17 cellular contexts compared by ENCODE assay signal in the genomic region with DNA sequence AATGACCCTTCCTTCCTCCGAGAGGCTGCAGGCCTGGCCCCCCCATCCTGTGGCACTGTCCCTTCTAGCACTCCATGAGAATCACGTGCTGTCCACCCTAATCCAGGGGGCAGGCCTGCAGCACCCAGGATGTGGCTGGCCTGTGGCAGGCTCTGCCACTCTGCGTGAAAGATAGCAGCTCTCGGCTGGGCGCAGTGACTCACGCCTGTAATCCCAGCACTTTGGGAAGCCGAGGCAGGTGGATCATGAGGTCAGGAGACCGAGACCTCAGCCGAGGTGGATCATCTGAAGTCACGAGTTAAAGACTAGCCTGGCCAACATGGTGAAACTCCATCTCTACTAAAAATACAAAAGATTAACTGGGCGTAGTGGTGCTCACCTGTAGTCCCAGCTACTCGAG. TPM values are rescaled to one million over a fixed set of nuclear protein-coding genes. Genes with fewer than 3 reads are reported as not detected.
DNase-seq lines count a peak whose midpoint lies in the region; TF ChIP-seq lines count a peak whose summit lies in the region.
"Had no signal": no experiment of that assay in that cellular context is flagged by ENCODE, and none has a peak within 500 bp of the region (broad histone marks: within the 10 kb centered on the region; RNA-seq: fewer than 3 reads in every experiment).

No MANE protein-coding gene starts in this region.

- no peaks in the 10 kb centered on the region for H3K27me3 ChIP-seq in BLaER1
- H3K27me3 ChIP-seq: BE2C had no signal

- no peak overlapping the region for H3K4me3 ChIP-seq in BLaER1

- H3K4me3 Mint-ChIP-seq in brain: peak overlapping the region in 2 of 5 experiments; percentile 31 to 64
- peak overlapping the region; percentile 44 for H3K4me3 Mint-ChIP-seq in neural crest cell
- H3K4me3 Mint-ChIP-seq: CD4-positive, alpha-beta memory T cell had no signal

- peaks cover 99% of the 10 kb centered on the region for H3K4me1 ChIP-seq in BLaER1

- H3K4me1 Mint-ChIP-seq in brain (peaks cover 48% of the 10 kb centered on the region), neural crest cell (peaks cover 37% of the 10 kb centered on the region)

- H3K36me3 ChIP-seq in BLaER1: no peaks in the 10 kb centered on the region
- H3K36me3 ChIP-seq: BE2C had no signal

- DNase-seq in MV-4-11 (lab: John Stamatoyannopoulos, UW) (peak; percentile 10), neural crest cell (ENCODE audit: low read depth, low spot score) (no peak), occipital lobe (lab: John Stamatoyannopoulos, UW) (no peak), NCI-H2029 (lab: John Stamatoyannopoulos, UW) (no peak)
- DNase-seq in stimulated activated CD4-positive, alpha-beta T cell treated with anti-CD3 and anti-CD28 coated beads, Interleukin-4, amount 100 ng/mL, for 1 hour: no peak
- no peak for DNase-seq in activated CD4-positive, CD25-positive, alpha-beta regulatory T cell (lab: John Stamatoyannopoulos, UW)
- DNase-seq: BE2C, DMS53, EL, GOT3, KG1, NCI-H187, NCI-H226 had no signal

- TF ChIP-seq CTCF in brain (conservative IDR thresholded peaks at IDR 0.05) (no peak), neural crest cell (conservative IDR thresholded peaks at IDR 0.05) (no peak)

- H3K27me3 Mint-ChIP-seq in brain: no peaks in the 10 kb centered on the region
- no peaks in the 10 kb centered on the region for H3K27me3 Mint-ChIP-seq in neural crest cell (ENCODE audit: low read depth)

- no peaks in the 10 kb centered on the region for H4K20me1 ChIP-seq in BLaER1

- H3K27ac Mint-ChIP-seq in brain (peak overlapping the region in 4 of 5 experiments; percentile 69 to 97 (median 86)), neural crest cell (ENCODE audit: unreplicated experiment) (peak overlapping the region; percentile 81)
- H3K27ac Mint-ChIP-seq: CD4-positive, alpha-beta memory T cell had no signal

- H3K36me3 Mint-ChIP-seq in brain (no peaks in the 10 kb centered on the region), neural crest cell (ENCODE audit: low read depth) (no peaks in the 10 kb centered on the region)
- H3K36me3 Mint-ChIP-seq: CD4-positive, alpha-beta memory T cell had no signal

- H3K27ac ChIP-seq in BLaER1: peak overlapping the region; percentile 68
- H3K27ac ChIP-seq: RWPE1 had no signal

- H3K9me3 ChIP-seq in BLaER1: no peaks in the 10 kb centered on the region
- H3K9me3 ChIP-seq: BE2C had no signal

- H3K4me2 ChIP-seq in BLaER1: peak overlapping the region; percentile 91

- H3K9me3 Mint-ChIP-seq in brain: peaks cover 0 to 4% (median 0%) of the 10 kb centered on the region in 5 experiments
- H3K9me3 Mint-ChIP-seq in neural crest cell: no peaks in the 10 kb centered on the region
- H3K9me3 Mint-ChIP-seq: CD4-positive, alpha-beta memory T cell had no signal

- H3K9ac ChIP-seq in BLaER1: peak overlapping the region; percentile 20; the same call in 1 of the 2 replicates

RNA-seq across cellular contexts. Expression of a gene that starts 18.9 kb away (rescaled TPM):
- 86.6 TPM for polyA plus RNA-seq in brain (ENCODE audit: insufficient read depth, low read depth, low replicate concordance)
- 39.0 and 44.9 TPM in 2 replicates for total RNA-seq in neural crest cell
- 8.7 TPM for total RNA-seq in occipital lobe

RNA-seq across cellular contexts. Expression of a gene that starts 24.5 kb away (rescaled TPM):
- not detected for polyA plus RNA-seq in brain (ENCODE audit: insufficient read depth, low read depth, low replicate concordance)
- total RNA-seq in neural crest cell (not detected in 2 replicates), occipital lobe (not detected)
- total RNA-seq: CD4-positive, alpha-beta memory T cell had no signal
- polyA plus RNA-seq: CD4-positive, alpha-beta memory T cell had no signal

RNA-seq across cellular contexts. Expression of a gene that starts 54.6 kb away (rescaled TPM):
- polyA plus RNA-seq in brain (ENCODE audit: insufficient read depth, low read depth, low replicate concordance): 49.3 TPM
- total RNA-seq in neural crest cell: 47.3 and 52.7 TPM in 2 replicates
- 15.6 TPM for total RNA-seq in occipital lobe

RNA-seq across cellular contexts. Expression of a gene that starts 58.1 kb away (rescaled TPM):
- 18.0 TPM for polyA plus RNA-seq in brain (ENCODE audit: insufficient read depth, low read depth, low replicate concordance)
- total RNA-seq in neural crest cell (18.4 and 22.4 TPM in 2 replicates), occipital lobe (22.3 TPM)
